In genomic region chr3:68306571-68306970, GRCh38 we compare ENCODE assay signal across 2 cellular contexts.
TF ChIP-seq lines count a peak whose summit lies in the region.

No MANE protein-coding gene starts in this region.

TF ChIP-seq in Ishikawa, 13 proteins besides CTCF, POLR2A, EP300 and RAD21:
- TF ChIP-seq REST (IDR thresholded peaks at IDR 0.05; ENCODE audit: low read depth) (peak; percentile 90), YY1 (IDR thresholded peaks at IDR 0.05; ENCODE audit: low read depth) (no peak)

TF ChIP-seq in K562, 482 proteins besides CTCF, POLR2A, EP300 and RAD21 (continued from another document):
- no peak for TF ChIP-seq NONO (IDR thresholded peaks at IDR 0.05; ENCODE audit: low read depth in 2 of 2, low read length in 1 of 2)
- TF ChIP-seq ZNF354B (CRISPR knock-in tag; IDR thresholded peaks at IDR 0.05), result no peak
- TF ChIP-seq NFE2L1 (tag; IDR thresholded peaks at IDR 0.05; ENCODE audit: borderline replicate concordance, low read depth), result no peak
- TF ChIP-seq L3MBTL2 (IDR thresholded peaks at IDR 0.05), result no peak
